In genomic region chr6:70604254-70604653, GRCh38 we compare ENCODE assay signal across 23 cellular contexts. TPM values are rescaled to one million over a fixed set of nuclear protein-coding genes. Genes with fewer than 3 reads are reported as not detected.
DNase-seq lines count a peak whose midpoint lies in the region; ATAC-seq, FAIRE-seq and TF ChIP-seq lines count a peak whose summit lies in the region.
"Had no signal": no experiment of that assay in that cellular context is flagged by ENCODE, and none has a peak within 500 bp of the region (broad histone marks: within the 10 kb centered on the region; RNA-seq: fewer than 3 reads in every experiment).

No MANE protein-coding gene starts in this region.

- DNase-seq in activated naive CD4-positive, alpha-beta T cell treated with anti-CD3 and anti-CD28 coated beads, Interleukin-2, amount 10 ng/mL, durations not matched to agents 7 days and 5 days, result no peak
- no peak for DNase-seq in activated naive CD4-positive, alpha-beta T cell treated with Interleukin-2 at 50 U/mL for 16 hours
- DNase-seq in K562 (ENCODE audit: extremely low read depth in 1 of 4, low spot score in 3 of 4) (peak in 1 of 4 experiments; percentile 5), nephron progenitor cell (no peak), MV-4-11 (lab: John Stamatoyannopoulos, UW) (no peak), SJCRH30 (no peak)
- no peak for DNase-seq in activated effector memory CD4-positive, alpha-beta T cell treated with anti-CD3 and anti-CD28 coated beads, Interleukin-2, amount 50 U/mL, for 16 hours
- DNase-seq: AML-193; Caco-2; Calu3; CD4-positive, alpha-beta T cell; CD8-positive, alpha-beta T cell; DMS79 treated with DMSO at 0.1 percent for 48 hours; GDM1 had no signal

- H3K9me1 ChIP-seq in K562 (ENCODE audit: control insufficient read depth, insufficient read depth, low read length), result no peaks in the 10 kb centered on the region

- TF ChIP-seq EP300 in K562 (IDR thresholded peaks at IDR 0.05; ENCODE audit: low read length), result no peak

- no peaks in the 10 kb centered on the region for H3K9me3 ChIP-seq in K562 (replicated peaks; ENCODE audit: control insufficient read depth, insufficient read depth, low read depth, low read length)
- H3K9me3 ChIP-seq in SJCRH30 (replicated peaks), result no peaks in the 10 kb centered on the region
- H3K9me3 ChIP-seq: A549, Caco-2 had no signal

- FAIRE-seq in K562 (lab: Jason Lieb, UNC), result no peak
- FAIRE-seq: A549, D721Med, GM12878, GM12892, GM18507 had no signal

- no TSS peak for BruUV-seq in K562 (replicated peaks; lab: Mats Ljungman, UMichigan)

- H3K4me1 Mint-ChIP-seq in activated naive CD4-positive, alpha-beta T cell treated with anti-CD3 and anti-CD28 coated beads, Interleukin-2, amount 10 ng/mL, durations not matched to agents 7 days and 5 days, result peaks cover 40% of the 10 kb centered on the region
- H3K4me1 Mint-ChIP-seq in nephron progenitor cell, result peaks cover 8% of the 10 kb centered on the region
- H3K4me1 Mint-ChIP-seq: B cell had no signal

- POLR2A ChIA-PET in K562 (lab: Yijun Ruan, JAX), result interaction anchor here (0.9 kb wide), 1 partner anchor 21 kb away, joined by 3 read pairs; no protein-coding TSS in a partner anchor

- H3K27me3 ChIP-seq in K562 (ENCODE audit: control insufficient read depth in 2 of 2, insufficient read depth in 2 of 2, low read length in 2 of 2) (peaks cover 0 to 2% of the 10 kb centered on the region in 2 experiments; a peak in 3 of 5 replicates), SJCRH30 (peaks cover 7% of the 10 kb centered on the region; the same call in 1 of the 2 replicates)
- H3K27me3 ChIP-seq: BLaER1 treated with 17β-estradiol and CSF1 and Interleukin-3, amounts not matched to agents 10 nM and 100 nM had no signal

- TF ChIP-seq RAD21 in K562 (CRISPR knock-in tag; conservative IDR thresholded peaks at IDR 0.05 in 1 of 2, IDR thresholded peaks at IDR 0.05 in 1 of 2), result no peak

- H3K79me2 ChIP-seq in K562 (ENCODE audit: control insufficient read depth, insufficient read depth, low read length), result no peaks in the 10 kb centered on the region

- H3K4me3 ChIP-seq in K562 (no peak overlapping the region), SJCRH30 (no peak overlapping the region)
- H3K4me3 ChIP-seq: A549; BLaER1 treated with 17β-estradiol and CSF1 and Interleukin-3, amounts not matched to agents 10 nM and 100 nM; GM12878 had no signal

- no peak overlapping the region for H3K4me3 Mint-ChIP-seq in activated naive CD4-positive, alpha-beta T cell treated with anti-CD3 and anti-CD28 coated beads, Interleukin-2, amount 10 ng/mL, durations not matched to agents 7 days and 5 days
- no peak overlapping the region for H3K4me3 Mint-ChIP-seq in nephron progenitor cell
- H3K4me3 Mint-ChIP-seq: B cell; CD4-positive, alpha-beta T cell; CD8-positive, alpha-beta T cell had no signal

- H3K4me2 ChIP-seq in K562 (ENCODE audit: insufficient read depth, low read length), result no peak overlapping the region
- H3K4me2 ChIP-seq: A549; BLaER1 treated with 17β-estradiol and CSF1 and Interleukin-3, amounts not matched to agents 10 nM and 100 nM had no signal

- peaks cover 21% of the 10 kb centered on the region for H3K9me3 Mint-ChIP-seq in activated naive CD4-positive, alpha-beta T cell treated with anti-CD3 and anti-CD28 coated beads, Interleukin-2, amount 10 ng/mL, durations not matched to agents 7 days and 5 days
- peaks cover 27% of the 10 kb centered on the region for H3K9me3 Mint-ChIP-seq in nephron progenitor cell

- 19% methylated on average over 3 of the region's 6 CpGs for WGBS in K562 (ENCODE audit: insufficient coverage, low coverage, missing lambda C conversion rate)

- H2AFZ ChIP-seq in K562 (ENCODE audit: low read depth, low read length), result no peak overlapping the region

- H4K20me1 ChIP-seq in K562 (replicated peaks; ENCODE audit: control insufficient read depth, insufficient read depth, low read length), result no peaks in the 10 kb centered on the region
- H4K20me1 ChIP-seq: BLaER1 treated with 17β-estradiol and CSF1 and Interleukin-3, amounts not matched to agents 10 nM and 100 nM had no signal

- H3K4me1 ChIP-seq in K562 (replicated peaks in 1 of 2; ENCODE audit: control insufficient read depth in 2 of 2, insufficient read depth in 2 of 2, low read length in 2 of 2), result peaks cover 0 to 3% of the 10 kb centered on the region in 2 experiments; a peak in 1 of 5 replicates
- H3K4me1 ChIP-seq in SJCRH30, result no peaks in the 10 kb centered on the region
- H3K4me1 ChIP-seq: A549; BLaER1 treated with 17β-estradiol and CSF1 and Interleukin-3, amounts not matched to agents 10 nM and 100 nM; Caco-2 had no signal

- H3K27me3 Mint-ChIP-seq in activated naive CD4-positive, alpha-beta T cell treated with anti-CD3 and anti-CD28 coated beads, Interleukin-2, amount 10 ng/mL, durations not matched to agents 7 days and 5 days, result peaks cover 4% of the 10 kb centered on the region
- peaks cover 3% of the 10 kb centered on the region for H3K27me3 Mint-ChIP-seq in nephron progenitor cell (ENCODE audit: low read depth, poor library complexity)
- H3K27me3 Mint-ChIP-seq: CD4-positive, alpha-beta T cell had no signal

- ATAC-seq in K562, result no peak
- ATAC-seq: A549; CD8-positive, alpha-beta T cell; GM12878 had no signal

- H3K27ac ChIP-seq in K562 (ENCODE audit: extremely low read depth, low read depth, low read length) (no peak overlapping the region), SJCRH30 (no peak overlapping the region)
- H3K27ac ChIP-seq: 22Rv1; A549; BLaER1 treated with 17β-estradiol and CSF1 and Interleukin-3, amounts not matched to agents 10 nM and 100 nM; C4-2B had no signal

- no peak for TF ChIP-seq POLR2A in K562 (conservative IDR thresholded peaks at IDR 0.05)

- intact Hi-C loops in K562 (cut with micrococcal nuclease), result no loop called here

- peak overlapping the region; percentile 53 for H3K27ac Mint-ChIP-seq in activated naive CD4-positive, alpha-beta T cell treated with anti-CD3 and anti-CD28 coated beads, Interleukin-2, amount 10 ng/mL, durations not matched to agents 7 days and 5 days
- peak overlapping the region; percentile 56 for H3K27ac Mint-ChIP-seq in nephron progenitor cell
- H3K27ac Mint-ChIP-seq: B cell; CD4-positive, alpha-beta T cell; CD8-positive, alpha-beta T cell had no signal

- CTCF ChIA-PET in activated naive CD4-positive, alpha-beta T cell treated with anti-CD3 and anti-CD28 coated beads, Interleukin-2, amount 10 ng/mL, durations not matched to agents 7 days and 5 days (lab: Charles Lee), result no interaction called here
- CTCF ChIA-PET in K562 (lab: Yijun Ruan, JAX; ENCODE audit: low intra/inter-chr PET ratio), result no interaction called here

- in situ Hi-C loops in K562 (cut with MboI), result no loop called here

- TF ChIP-seq CTCF in K562 (IDR thresholded peaks at IDR 0.05 in 2 of 3, conservative IDR thresholded peaks at IDR 0.05 in 1 of 3; ENCODE audit: insufficient read depth in 2 of 3, low read depth in 1 of 3, low read length in 3 of 3), result no peak
- TF ChIP-seq CTCF in nephron progenitor cell (IDR thresholded peaks at IDR 0.05), result no peak

- no peak overlapping the region for H3K9ac ChIP-seq in K562 (ENCODE audit: insufficient read depth in 1 of 2, low read depth in 2 of 2, low read length in 2 of 2)
- H3K9ac ChIP-seq: BLaER1 treated with 17β-estradiol and CSF1 and Interleukin-3, amounts not matched to agents 10 nM and 100 nM had no signal

- H3K36me3 ChIP-seq in K562 (ENCODE audit: control insufficient read depth, insufficient read depth, low read length) (no peaks in the 10 kb centered on the region), SJCRH30 (no peaks in the 10 kb centered on the region)
- H3K36me3 ChIP-seq: BLaER1 treated with 17β-estradiol and CSF1 and Interleukin-3, amounts not matched to agents 10 nM and 100 nM had no signal

- peaks cover 27% of the 10 kb centered on the region for H3K36me3 Mint-ChIP-seq in activated naive CD4-positive, alpha-beta T cell treated with anti-CD3 and anti-CD28 coated beads, Interleukin-2, amount 10 ng/mL, durations not matched to agents 7 days and 5 days
- peaks cover 5% of the 10 kb centered on the region for H3K36me3 Mint-ChIP-seq in nephron progenitor cell (ENCODE audit: low read depth)

TF ChIP-seq in K562, 482 proteins besides CTCF, POLR2A, EP300 and RAD21:
- peak; percentile 35; the same call in 1 of the 2 replicates for TF ChIP-seq TRIM28 (IDR thresholded peaks at IDR 0.05)
- TF ChIP-seq ELF2 (CRISPR knock-in tag; IDR thresholded peaks at IDR 0.05), result no peak
- no peak for TF ChIP-seq ERF (CRISPR knock-in tag; IDR thresholded peaks at IDR 0.05)
- no peak for TF ChIP-seq LARP7 (IDR thresholded peaks at IDR 0.05)
- TF ChIP-seq HNRNPH1 (optimal IDR thresholded peaks at IDR 0.05; ENCODE audit: low read depth, low read length), result no peak
- TF ChIP-seq ZFP36 (IDR thresholded peaks at IDR 0.05; ENCODE audit: low read depth, low read length, partially characterized antibody), result peak; percentile 95
- TF ChIP-seq ZNF23 (CRISPR knock-in tag; IDR thresholded peaks at IDR 0.05), result no peak
- TF ChIP-seq MIER1 (IDR thresholded peaks at IDR 0.05; ENCODE audit: low read depth), result no peak
- no peak for TF ChIP-seq MAFF (IDR thresholded peaks at IDR 0.05; ENCODE audit: low read length)

RNA-seq across cellular contexts. Expression of gene SDHAF4, which starts 37.5 kb away (rescaled TPM):
- 14.5 and 38.4 TPM in 2 replicates for total RNA-seq in K562 (2011; cell fraction: chromatin; rRNA removed; ENCODE audit: low replicate concordance)
- 9.9 and 14.7 TPM in 2 replicates for total RNA-seq in K562 (2011; cell fraction: nucleolus; rRNA removed)
- total RNA-seq in K562 (2011; cell fraction: nucleoplasm; rRNA removed), result 20.9 and 38.2 TPM in 2 replicates
- 3.5 and 6.5 TPM in 2 replicates for total RNA-seq in K562 (2014; rRNA removed)
- 7.5 and 9.2 TPM in 2 replicates for total RNA-seq in K562 (2014; rRNA removed; fragmentation: Illumina TruSeq; extraction: Trizol)
- total RNA-seq in K562 (2015; rRNA removed; fragmentation: Illumina TruSeq; extraction: Trizol), result 7.6 and 8.0 TPM in 2 replicates
- total RNA-seq in K562 (2021), result 6.2 and 6.5 TPM in 2 replicates
- polyA plus RNA-seq in K562 (2011; rRNA removed), result 12.0 and 15.2 TPM in 2 replicates
- 2.9 and 6.9 TPM in 2 replicates for polyA plus RNA-seq in K562 (2011; cell fraction: cytosol; rRNA removed)
- polyA plus RNA-seq in K562 (2011; cell fraction: nucleus; rRNA removed), result 6.2 and 9.3 TPM in 2 replicates
- 9.0 and 13.4 TPM in 2 replicates for polyA plus RNA-seq in K562 (2012)
- polyA plus RNA-seq in K562 (2014; fragmentation: Illumina TruSeq; extraction: Trizol), result 4.6 and 6.1 TPM in 2 replicates
- 1 to 10 TPM; 4.9 to 5.1 TPM for polyA plus RNA-seq in K562 (2014; fragmentation: Nextera tagmentation; extraction: Ambion mirVana)
- 10.4 and 14.3 TPM in 2 replicates for polyA plus RNA-seq in K562 (2014; rRNA removed)
- 2.5 and 2.8 TPM in 2 replicates for polyA minus RNA-seq in K562 (2011; rRNA and poly(A)+ RNA removed)
- polyA minus RNA-seq in K562 (2011; cell fraction: cytosol; rRNA and poly(A)+ RNA removed), result 2.2 and 5.5 TPM in 2 replicates
- 6.5 and 12.3 TPM in 2 replicates for polyA minus RNA-seq in K562 (2011; cell fraction: nucleus; rRNA and poly(A)+ RNA removed)
- total RNA-seq in SJCRH30 (2014; rRNA removed; shearing (Covaris generic)), result 7.2 and 10.6 TPM in 2 replicates
